Comparison of ENCODE assay signal across 9 cellular contexts in the genomic region with DNA sequence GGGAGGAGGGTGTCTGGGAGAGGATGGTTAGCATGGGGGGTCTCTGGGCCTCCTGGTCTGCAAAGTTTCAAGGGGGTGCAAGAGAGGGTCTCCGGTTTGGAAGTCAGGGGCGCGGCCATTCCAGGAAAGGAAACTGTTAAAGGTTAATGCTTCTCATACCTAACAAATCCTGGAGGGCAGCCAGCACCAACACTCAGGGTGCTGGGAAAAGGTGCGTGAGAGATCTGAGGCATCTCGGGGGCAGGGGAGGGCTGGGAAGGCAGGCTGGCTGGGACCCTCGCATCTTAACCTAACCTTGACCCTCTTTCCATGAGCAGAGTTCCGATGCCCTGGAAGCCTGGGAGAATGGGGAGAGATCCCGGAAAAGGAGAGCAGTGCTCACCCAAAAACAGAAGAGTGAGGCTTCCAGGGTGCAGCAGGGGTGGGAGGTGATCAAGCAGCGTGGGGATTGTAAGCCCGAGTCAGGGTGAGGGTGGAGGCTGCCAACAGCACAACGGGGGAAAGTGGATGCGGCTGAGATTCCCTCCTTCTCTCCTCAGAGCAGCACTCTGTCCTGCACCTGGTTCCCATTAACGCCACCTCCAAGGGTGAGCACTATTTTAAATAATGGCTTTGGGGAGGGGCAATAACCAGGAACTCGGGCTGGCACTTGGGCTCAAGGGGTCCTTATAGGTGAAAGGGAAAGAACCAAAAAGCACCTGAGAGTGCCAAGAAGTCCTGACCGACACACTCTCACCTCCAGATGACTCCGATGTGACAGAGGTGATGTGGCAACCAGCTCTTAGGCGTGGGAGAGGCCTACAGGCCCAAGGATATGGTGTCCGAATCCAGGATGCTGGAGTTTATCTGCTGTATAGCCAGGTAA. TPM values are rescaled to one million over a fixed set of nuclear protein-coding genes. Genes with fewer than 3 reads are reported as not detected.
DNase-seq lines count a peak whose midpoint lies in the region; ATAC-seq and TF ChIP-seq lines count a peak whose summit lies in the region.
"Had no signal": no experiment of that assay in that cellular context is flagged by ENCODE, and none has a peak within 500 bp of the region (broad histone marks: within the 10 kb centered on the region; RNA-seq: fewer than 3 reads in every experiment).

No MANE protein-coding gene starts in this region.

- peaks cover 64% of the 10 kb centered on the region for H3K4me1 Mint-ChIP-seq in CD14-positive monocyte
- H3K4me1 Mint-ChIP-seq in dendritic cell treated with granulocyte-macrophage colony-stimulating factor and Interleukin-4, amounts not matched to agents 40 ng/mL and 50 ng/mL, for 4 days (ENCODE audit: low read depth) = peaks cover 95% of the 10 kb centered on the region
- peaks cover 37% of the 10 kb centered on the region for H3K4me1 Mint-ChIP-seq in neural crest cell

- H3K36me3 Mint-ChIP-seq in CD14-positive monocyte (peaks cover 33 to 56% of the 10 kb centered on the region in 2 donors), neural crest cell (ENCODE audit: low read depth) (no peaks in the 10 kb centered on the region)
- H3K36me3 Mint-ChIP-seq in dendritic cell treated with granulocyte-macrophage colony-stimulating factor and Interleukin-4, amounts not matched to agents 40 ng/mL and 50 ng/mL, for 4 days (ENCODE audit: low read depth) = peaks cover 88% of the 10 kb centered on the region

- H3K4me2 ChIP-seq in Loucy (ENCODE audit: low read depth, low read length, poor library complexity, severe bottlenecking) = no peak overlapping the region

- no peak for DNase-seq in CD14-positive monocyte (ENCODE audit: low spot score)
- DNase-seq in neural crest cell (ENCODE audit: low read depth, low spot score) = no peak
- DNase-seq in NCI-H2107 treated with DMSO at 0.1 percent for 48 hours (lab: John Stamatoyannopoulos, UW; ENCODE audit: unreplicated experiment) = no peak
- DNase-seq in anterior cingulate cortex (lab: John Stamatoyannopoulos, UW) = no peak
- DNase-seq: NCI-H345 had no signal

- H4K20me1 ChIP-seq in Loucy (ENCODE audit: insufficient read depth, low read length, poor library complexity, severe bottlenecking) = peaks cover 10% of the 10 kb centered on the region

- no peaks in the 10 kb centered on the region for H3K27me3 ChIP-seq in Loucy (ENCODE audit: insufficient read depth, low read length, poor library complexity, severe bottlenecking)

- no peaks in the 10 kb centered on the region for H3K9me3 ChIP-seq in Loucy (ENCODE audit: insufficient read depth, low read depth, low read length)

- peaks cover 2% of the 10 kb centered on the region; the same call in 1 of the 2 replicates for H3K36me3 ChIP-seq in Loucy (ENCODE audit: insufficient read depth, low read length)

- peaks cover 12% of the 10 kb centered on the region for H3K4me1 ChIP-seq in Loucy (ENCODE audit: insufficient read depth, low read length, poor library complexity, severe bottlenecking)

- H3K4me3 ChIP-seq in Loucy (ENCODE audit: low read length, poor library complexity, severe bottlenecking) = no peak overlapping the region

- H2AFZ ChIP-seq in Loucy (ENCODE audit: low read length) = no peak overlapping the region

- ATAC-seq in HG03095 (IDR thresholded peaks at IDR 0.05; ENCODE audit: unreplicated experiment) = no peak
- ATAC-seq in HG03457 (IDR thresholded peaks at IDR 0.05; ENCODE audit: unreplicated experiment) = no peak

- H3K9me2 ChIP-seq in Loucy (replicated peaks; ENCODE audit: low read depth, low read length) = no peaks in the 10 kb centered on the region

- peaks cover 28% of the 10 kb centered on the region for H3K79me2 ChIP-seq in Loucy (ENCODE audit: insufficient read depth, low read length)

- H3K27me3 Mint-ChIP-seq in CD14-positive monocyte (ENCODE audit: low read depth in 3 of 3) = peaks cover 0 to 8% (median 7%) of the 10 kb centered on the region in 3 donors
- H3K27me3 Mint-ChIP-seq in dendritic cell treated with granulocyte-macrophage colony-stimulating factor and Interleukin-4, amounts not matched to agents 40 ng/mL and 50 ng/mL, for 4 days = no peaks in the 10 kb centered on the region
- peaks cover 9% of the 10 kb centered on the region for H3K27me3 Mint-ChIP-seq in neural crest cell (ENCODE audit: low read depth)

- intact Hi-C loops in CD14-positive monocyte (cut with micrococcal nuclease) = loop anchor here (2.0 to 10.0 kb wide), 7 partner anchors 37 to 305 kb away; partner anchors contain the start of genes FGF11 (in 2 of the 2), TMEM102 (in 2 of the 2), CTDNEP1 (in 1 of the 2) and ELP5 (in 1 of the 2)
- intact Hi-C loops in dendritic cell treated with granulocyte-macrophage colony-stimulating factor and Interleukin-4, amounts not matched to agents 40 ng/mL and 50 ng/mL, for 4 days (cut with micrococcal nuclease) = loop anchor here (2.0 kb wide), 1 partner anchor 123 kb away; no protein-coding TSS in a partner anchor

- H3K9me3 Mint-ChIP-seq in CD14-positive monocyte (peaks cover 0 to 3% (median 0%) of the 10 kb centered on the region in 7 donors), neural crest cell (no peaks in the 10 kb centered on the region)
- H3K9me3 Mint-ChIP-seq in dendritic cell treated with granulocyte-macrophage colony-stimulating factor and Interleukin-4, amounts not matched to agents 40 ng/mL and 50 ng/mL, for 4 days = no peaks in the 10 kb centered on the region

- H3K4me3 Mint-ChIP-seq in CD14-positive monocyte (peak overlapping the region; percentile 97 to 98), neural crest cell (peak overlapping the region; percentile 93)
- peak overlapping the region; percentile 97 for H3K4me3 Mint-ChIP-seq in dendritic cell treated with granulocyte-macrophage colony-stimulating factor and Interleukin-4, amounts not matched to agents 40 ng/mL and 50 ng/mL, for 4 days

- TF ChIP-seq CTCF in CD14-positive monocyte (IDR thresholded peaks at IDR 0.05) (no peak), Loucy (conservative IDR thresholded peaks at IDR 0.05; ENCODE audit: low read length) (no peak), neural crest cell (conservative IDR thresholded peaks at IDR 0.05) (no peak)

- peak overlapping the region; percentile 55 for H3K9ac ChIP-seq in Loucy (ENCODE audit: low read depth, low read length, poor library complexity, severe bottlenecking)

- H3F3A ChIP-seq in Loucy (ENCODE audit: low read depth) = 0 out of 2 replicates have a peak, but pooled peaks cover 4% of the 10 kb centered on the region

- peak overlapping the region; percentile 93 to 98 (median 97) for H3K27ac Mint-ChIP-seq in CD14-positive monocyte
- peak overlapping the region; percentile 96 for H3K27ac Mint-ChIP-seq in dendritic cell treated with granulocyte-macrophage colony-stimulating factor and Interleukin-4, amounts not matched to agents 40 ng/mL and 50 ng/mL, for 4 days
- H3K27ac Mint-ChIP-seq in neural crest cell (ENCODE audit: unreplicated experiment) = no peak overlapping the region

RNA-seq across cellular contexts. Expression of gene TNFSF13, which starts 1.0 kb away (rescaled TPM):
- 100 to 1,000 TPM; 491 to 523 TPM for polyA plus RNA-seq in CD14-positive monocyte
- 0.45 and 0.86 TPM in 2 replicates for total RNA-seq in neural crest cell

RNA-seq across cellular contexts. Expression of gene SENP3, which starts 2.2 kb away (rescaled TPM):
- polyA plus RNA-seq in CD14-positive monocyte = 1 to 10 TPM; 2.9 to 5.6 TPM
- total RNA-seq in neural crest cell = 83.7 and 85.7 TPM in 2 replicates

RNA-seq across cellular contexts. Expression of gene TNFSF12, which starts 10.7 kb away (rescaled TPM):
- polyA plus RNA-seq in CD14-positive monocyte = 10 to 100 TPM; 37.7 to 50.2 TPM
- total RNA-seq in neural crest cell = 4.1 and 5.4 TPM in 2 replicates

RNA-seq across cellular contexts. Expression of gene CD68, which starts 19.9 kb away (rescaled TPM):
- polyA plus RNA-seq in CD14-positive monocyte = 100 to 1,000 TPM; 642 to 884 TPM
- 0.49 and 1.6 TPM in 2 replicates for total RNA-seq in neural crest cell

RNA-seq across cellular contexts. Expression of gene MPDU1, which starts 24.1 kb away (rescaled TPM):
- 100 to 1,000 TPM; 103 to 107 TPM for polyA plus RNA-seq in CD14-positive monocyte
- total RNA-seq in neural crest cell = 74.4 and 83.7 TPM in 2 replicates
